Comparison of ENCODE assay signal across 8 cellular contexts in genomic region chr13:44436589-44437337, GRCh38.
A peak's percentile ranks its signal among the peaks of the same experiment; 100 is the strongest.
DNase-seq lines count a peak whose midpoint lies in the region; ATAC-seq and TF ChIP-seq lines count a peak whose summit lies in the region.

No MANE protein-coding gene starts in this region.

- peak; percentile 98 for DNase-seq in GM23338 (ENCODE audit: low spot score)
- peak; percentile 73 for DNase-seq in NCI-H2196 treated with DMSO at 0.1 percent for 48 hours (lab: John Stamatoyannopoulos, UW; ENCODE audit: unreplicated experiment)
- peak; percentile 96 for DNase-seq in WERI-Rb-1
- DNase-seq in chondrocyte (ENCODE audit: low spot score): peak; percentile 97
- peak; percentile 45 to 49 (median 46) for DNase-seq in immature natural killer cell
- peak; percentile 90 for DNase-seq in skeletal muscle cell (ENCODE audit: low read depth)

- peaks cover 31% of the 10 kb centered on the region for H3K79me2 ChIP-seq in GM23338 (replicated peaks; ENCODE audit: insufficient read depth)

- peaks cover 18% of the 10 kb centered on the region for H3K36me3 ChIP-seq in GM23338 (ENCODE audit: insufficient read depth)
- peaks cover 22% of the 10 kb centered on the region for H3K36me3 ChIP-seq in WERI-Rb-1

- H3K9me3 ChIP-seq in WERI-Rb-1 (ENCODE audit: severe bottlenecking): no peaks in the 10 kb centered on the region

- no peaks in the 10 kb centered on the region for H3K9me2 ChIP-seq in GM23338 (ENCODE audit: insufficient read depth)

- peak; percentile 86 for ATAC-seq in GM23338
- no peak for ATAC-seq in HG03460 (IDR thresholded peaks at IDR 0.05; ENCODE audit: unreplicated experiment)

- peak overlapping the region; percentile 90 for H3K4me3 ChIP-seq in GM23338
- H3K4me3 ChIP-seq in WERI-Rb-1 (ENCODE audit: low read depth, low read length): peak overlapping the region; percentile 66
- H3K4me3 ChIP-seq in skeletal muscle cell (ENCODE audit: low read depth, low read length): peak overlapping the region; percentile 82

- TF ChIP-seq CTCF in 22Rv1 (IDR thresholded peaks at IDR 0.05) (no peak), GM23338 (conservative IDR thresholded peaks at IDR 0.05; ENCODE audit: low read depth in 2 of 2) (no peak), WERI-Rb-1 (IDR thresholded peaks at IDR 0.05; ENCODE audit: low read depth, low read length) (no peak), chondrocyte (IDR thresholded peaks at IDR 0.05) (peak; percentile 12)

- peak overlapping the region; percentile 83 for H3K4me2 ChIP-seq in GM23338

- peak overlapping the region; percentile 86 for H3K4me3 Mint-ChIP-seq in GM23338
- H3K4me3 Mint-ChIP-seq in chondrocyte (ENCODE audit: unreplicated experiment): peak overlapping the region; percentile 77
- peak overlapping the region; percentile 79 to 96 (median 86) for H3K4me3 Mint-ChIP-seq in immature natural killer cell

- H3K4me1 Mint-ChIP-seq in GM23338 (peaks cover 31% of the 10 kb centered on the region), chondrocyte (ENCODE audit: low read depth) (peaks cover 59% of the 10 kb centered on the region), immature natural killer cell (peaks cover 26 to 34% of the 10 kb centered on the region in 2 donors)

- H3K27me3 ChIP-seq in GM23338 (ENCODE audit: insufficient read depth) (no peaks in the 10 kb centered on the region), WERI-Rb-1 (ENCODE audit: insufficient read depth, low read depth, severe bottlenecking) (no peaks in the 10 kb centered on the region)

- H3K27me3 Mint-ChIP-seq in GM23338 (ENCODE audit: insufficient read depth, low read depth, poor library complexity) (peaks cover 4% of the 10 kb centered on the region), chondrocyte (ENCODE audit: low read depth) (no peaks in the 10 kb centered on the region), immature natural killer cell (ENCODE audit: low read depth in 3 of 3) (peaks cover 2 to 5% (median 5%) of the 10 kb centered on the region in 3 donors)

- H3K4me1 ChIP-seq in GM23338 (ENCODE audit: insufficient read depth): peaks cover 15% of the 10 kb centered on the region

- H3K27ac Mint-ChIP-seq in GM23338 (peak overlapping the region; percentile 99), chondrocyte (ENCODE audit: unreplicated experiment) (peak overlapping the region; percentile 95), immature natural killer cell (peak overlapping the region; percentile 24 to 92 (median 90))

- no peak overlapping the region for H2AFZ ChIP-seq in GM23338

- 0 out of 2 replicates have a peak, but pooled peaks cover 4% of the 10 kb centered on the region for H3F3A ChIP-seq in GM23338 (replicated peaks; ENCODE audit: low read depth)

- H4K20me1 ChIP-seq in GM23338 (replicated peaks; ENCODE audit: insufficient read depth): peaks cover 14% of the 10 kb centered on the region

- no peaks in the 10 kb centered on the region for H3K9me3 Mint-ChIP-seq in GM23338
- no peaks in the 10 kb centered on the region for H3K9me3 Mint-ChIP-seq in chondrocyte (ENCODE audit: low read depth)
- H3K9me3 Mint-ChIP-seq in immature natural killer cell: no peaks in the 10 kb centered on the region

- H3K36me3 Mint-ChIP-seq in GM23338 (ENCODE audit: low read depth): peaks cover 25% of the 10 kb centered on the region
- H3K36me3 Mint-ChIP-seq in chondrocyte (ENCODE audit: low read depth): peaks cover 13% of the 10 kb centered on the region
- no peaks in the 10 kb centered on the region for H3K36me3 Mint-ChIP-seq in immature natural killer cell

- H3K27ac ChIP-seq in 22Rv1: peak overlapping the region; percentile 97
- peak overlapping the region; percentile 97 for H3K27ac ChIP-seq in GM23338 (ENCODE audit: low read depth)
- peak overlapping the region; percentile 97 for H3K27ac ChIP-seq in WERI-Rb-1

TF ChIP-seq in GM23338, 12 proteins besides CTCF, POLR2A, EP300 and RAD21 (continues in another document):
- no peak for TF ChIP-seq ZNF331 (CRISPR knock-in tag; IDR thresholded peaks at IDR 0.05; ENCODE audit: low read depth)
- TF ChIP-seq NANOG (IDR thresholded peaks at IDR 0.05; ENCODE audit: borderline replicate concordance): no peak
- no peak for TF ChIP-seq JUNB (IDR thresholded peaks at IDR 0.05; ENCODE audit: unreplicated experiment)
- 0 out of 2 replicates have a peak, but pooled peaks have one; percentile 19 for TF ChIP-seq CREB1 (CRISPR knock-in tag; IDR thresholded peaks at IDR 0.05; ENCODE audit: low read depth)
- TF ChIP-seq ZNF114 (CRISPR knock-in tag; IDR thresholded peaks at IDR 0.05): no peak
- no peak for TF ChIP-seq ZNF462 (CRISPR knock-in tag; IDR thresholded peaks at IDR 0.05)
- TF ChIP-seq, protein P1, sequence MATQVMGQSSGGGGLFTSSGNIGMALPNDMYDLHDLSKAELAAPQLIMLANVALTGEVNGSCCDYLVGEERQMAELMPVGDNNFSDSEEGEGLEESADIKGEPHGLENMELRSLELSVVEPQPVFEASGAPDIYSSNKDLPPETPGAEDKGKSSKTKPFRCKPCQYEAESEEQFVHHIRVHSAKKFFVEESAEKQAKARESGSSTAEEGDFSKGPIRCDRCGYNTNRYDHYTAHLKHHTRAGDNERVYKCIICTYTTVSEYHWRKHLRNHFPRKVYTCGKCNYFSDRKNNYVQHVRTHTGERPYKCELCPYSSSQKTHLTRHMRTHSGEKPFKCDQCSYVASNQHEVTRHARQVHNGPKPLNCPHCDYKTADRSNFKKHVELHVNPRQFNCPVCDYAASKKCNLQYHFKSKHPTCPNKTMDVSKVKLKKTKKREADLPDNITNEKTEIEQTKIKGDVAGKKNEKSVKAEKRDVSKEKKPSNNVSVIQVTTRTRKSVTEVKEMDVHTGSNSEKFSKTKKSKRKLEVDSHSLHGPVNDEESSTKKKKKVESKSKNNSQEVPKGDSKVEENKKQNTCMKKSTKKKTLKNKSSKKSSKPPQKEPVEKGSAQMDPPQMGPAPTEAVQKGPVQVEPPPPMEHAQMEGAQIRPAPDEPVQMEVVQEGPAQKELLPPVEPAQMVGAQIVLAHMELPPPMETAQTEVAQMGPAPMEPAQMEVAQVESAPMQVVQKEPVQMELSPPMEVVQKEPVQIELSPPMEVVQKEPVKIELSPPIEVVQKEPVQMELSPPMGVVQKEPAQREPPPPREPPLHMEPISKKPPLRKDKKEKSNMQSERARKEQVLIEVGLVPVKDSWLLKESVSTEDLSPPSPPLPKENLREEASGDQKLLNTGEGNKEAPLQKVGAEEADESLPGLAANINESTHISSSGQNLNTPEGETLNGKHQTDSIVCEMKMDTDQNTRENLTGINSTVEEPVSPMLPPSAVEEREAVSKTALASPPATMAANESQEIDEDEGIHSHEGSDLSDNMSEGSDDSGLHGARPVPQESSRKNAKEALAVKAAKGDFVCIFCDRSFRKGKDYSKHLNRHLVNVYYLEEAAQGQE (IDR thresholded peaks at IDR 0.05; ENCODE audit: unreplicated experiment): no peak

Comparison
In these comparisons a context has a peak if more than half of its experiments do, and no peak if none do; other contexts are left out.
1. DNase-seq: peak in every context shown above with its lines; median percentile 98 in GM23338; 97 in chondrocyte; 96 in WERI-Rb-1; 90 in skeletal muscle cell; 73 in NCI-H2196 treated with DMSO at 0.1 percent for 48 hours; 46 in immature natural killer cell.